In the genomic region with DNA sequence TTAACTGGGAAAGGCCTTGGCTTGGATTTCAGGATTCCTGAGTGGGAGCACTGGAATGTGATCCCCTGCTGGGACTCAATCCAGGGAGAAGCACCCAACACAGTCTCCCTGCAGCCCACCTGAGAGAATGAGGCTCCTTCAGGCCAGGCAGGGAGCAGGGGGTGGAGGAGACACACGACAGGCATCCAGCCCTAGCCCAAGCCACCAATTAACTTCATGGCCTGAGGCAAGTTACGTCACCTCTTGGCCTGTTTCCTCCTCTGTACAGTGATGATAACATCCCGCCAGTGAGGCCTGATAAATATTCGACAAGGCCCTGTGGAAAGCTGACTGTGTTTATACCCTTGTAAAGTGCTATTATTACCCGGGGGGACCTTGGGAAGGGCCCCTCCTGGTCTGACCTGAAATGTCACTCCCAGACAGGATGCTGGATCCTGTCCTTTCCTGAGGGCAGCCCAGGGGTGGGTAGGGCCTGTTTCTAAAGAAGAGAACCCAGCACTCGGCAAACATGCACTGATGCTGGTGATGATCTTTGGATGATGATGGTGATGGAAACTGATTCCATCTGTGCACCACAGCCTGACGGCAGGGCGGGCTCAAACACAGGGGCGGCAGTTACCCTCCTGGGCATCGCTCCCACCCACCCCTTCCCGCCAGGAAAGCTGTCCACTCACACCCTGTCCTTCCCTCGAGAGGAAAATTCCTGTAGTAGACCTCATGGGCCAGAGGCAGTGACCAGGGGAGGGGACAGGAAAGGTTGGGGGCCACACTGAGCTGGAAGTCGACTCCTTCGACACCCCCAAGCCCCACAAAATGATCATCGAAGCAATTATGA, we compare ENCODE assay signal across 7 cellular contexts. TPM values are rescaled to one million over a fixed set of nuclear protein-coding genes. Genes with fewer than 3 reads are reported as not detected.
A peak's percentile ranks its signal among the peaks of the same experiment; 100 is the strongest.
DNase-seq lines count a peak whose midpoint lies in the region; ATAC-seq and TF ChIP-seq lines count a peak whose summit lies in the region.

No MANE protein-coding gene starts in this region.

- peaks cover 0 to 16% (median 13%) of the 10 kb centered on the region in 3 donors for H3K4me1 ChIP-seq in gastroesophageal sphincter
- H3K4me1 ChIP-seq in thyroid gland, result peaks cover 0 to 12% of the 10 kb centered on the region in 2 donors

- no peak overlapping the region for H3K27ac Mint-ChIP-seq in activated CD4-positive, alpha-beta memory T cell treated with anti-CD3 and anti-CD28 coated beads for 36 hours

- CTCF ChIA-PET in HEK293T (lab: Yijun Ruan, JAX), result interaction anchor here (0.9 to 1.8 kb wide), 3 partner anchors 8 to 277 kb away, joined by 3 to 6 read pairs (median 6); no protein-coding TSS in a partner anchor
- CTCF ChIA-PET in activated CD4-positive, alpha-beta memory T cell treated with anti-CD3 and anti-CD28 coated beads for 36 hours (lab: Charles Lee), result no interaction called here

- no peak overlapping the region for H3K4me3 Mint-ChIP-seq in activated CD4-positive, alpha-beta memory T cell treated with anti-CD3 and anti-CD28 coated beads for 36 hours

- H3K36me3 ChIP-seq in gastroesophageal sphincter, result peaks cover 0 to 31% of the 10 kb centered on the region in 2 donors
- H3K36me3 ChIP-seq in thyroid gland, result peaks cover 19% of the 10 kb centered on the region in 2 donors

- peak; percentile 80 for DNase-seq in HEK293T (ENCODE audit: extremely low spot score)
- peak; percentile 40 for DNase-seq in stromal cell of bone marrow (ENCODE audit: low read depth)
- DNase-seq in activated CD4-positive, alpha-beta T cell treated with anti-CD3 and anti-CD28 coated beads for 1 hour, result no peak
- no peak for DNase-seq in activated CD4-positive, alpha-beta memory T cell treated with anti-CD3 and anti-CD28 coated beads for 36 hours
- no peak for DNase-seq in thyroid gland

- intact Hi-C loops in activated CD4-positive, alpha-beta memory T cell treated with anti-CD3 and anti-CD28 coated beads for 36 hours (cut with micrococcal nuclease), result no loop called here
- intact Hi-C loops in thyroid gland (cut with DNase I), result no loop called here

- TF ChIP-seq POLR2A in gastroesophageal sphincter (IDR thresholded peaks at IDR 0.05) (no peak), thyroid gland (IDR thresholded peaks at IDR 0.05) (no peak)

- no peaks in the 10 kb centered on the region for H3K27me3 Mint-ChIP-seq in activated CD4-positive, alpha-beta memory T cell treated with anti-CD3 and anti-CD28 coated beads for 36 hours

- peak; percentile 64 for ATAC-seq in SK-N-SH treated with all-trans-retinoic acid at 6 μM for 48 hours
- ATAC-seq in gastroesophageal sphincter, result peak; percentile 70

- POLR2A ChIA-PET in HEK293T (lab: Yijun Ruan, JAX), result interaction anchor here (1.2 to 2.6 kb wide), 2 partner anchors 20 to 37 kb away, joined by 3 to 14 read pairs; a partner anchor contains a TSS
- POLR2A ChIA-PET in activated CD4-positive, alpha-beta memory T cell treated with anti-CD3 and anti-CD28 coated beads for 36 hours (lab: Charles Lee), result no interaction called here

- no peak for TF ChIP-seq CTCF in gastroesophageal sphincter (IDR thresholded peaks at IDR 0.05)
- TF ChIP-seq CTCF in thyroid gland (IDR thresholded peaks at IDR 0.05), result no peak

- no peaks in the 10 kb centered on the region for H3K4me1 Mint-ChIP-seq in activated CD4-positive, alpha-beta memory T cell treated with anti-CD3 and anti-CD28 coated beads for 36 hours (ENCODE audit: low read depth)

- H3K9me3 ChIP-seq in gastroesophageal sphincter, result no peaks in the 10 kb centered on the region
- H3K9me3 ChIP-seq in thyroid gland, result no peaks in the 10 kb centered on the region

- H3K27ac ChIP-seq in gastroesophageal sphincter (peak overlapping the region in 3 of 4 donors; percentile 35 to 61 (median 46)), thyroid gland (peak overlapping the region in 1 of 3 donors; percentile 7)

- no peaks in the 10 kb centered on the region for H3K27me3 ChIP-seq in gastroesophageal sphincter
- no peaks in the 10 kb centered on the region for H3K27me3 ChIP-seq in thyroid gland

- no peaks in the 10 kb centered on the region for H3K9me3 Mint-ChIP-seq in activated CD4-positive, alpha-beta memory T cell treated with anti-CD3 and anti-CD28 coated beads for 36 hours

- H3K36me3 Mint-ChIP-seq in activated CD4-positive, alpha-beta memory T cell treated with anti-CD3 and anti-CD28 coated beads for 36 hours, result peaks cover 5% of the 10 kb centered on the region

- no peak for TF ChIP-seq EP300 in gastroesophageal sphincter (IDR thresholded peaks at IDR 0.05)

- H3K4me3 ChIP-seq in gastroesophageal sphincter (no peak overlapping the region), thyroid gland (replicated peaks in 1 of 3) (no peak overlapping the region)

- WGBS in gastroesophageal sphincter (ENCODE audit: low coverage in 1 of 2), 2 donors, result 44% methylated on average over 3 of the region's 15 CpGs; no CpG with 5 or more reads in 1 of the 2 donors
- 58 to 65% methylated on average over 11 to 15 of the region's 15 CpGs for WGBS in thyroid gland, 2 donors

TF ChIP-seq in HEK293T, 16 proteins besides CTCF, POLR2A, EP300 and RAD21:
- peak; percentile 27; the same call in 1 of the 2 replicates for TF ChIP-seq FOXM1 (IDR thresholded peaks at IDR 0.05; ENCODE audit: borderline replicate concordance)
- TF ChIP-seq ZNF384 (IDR thresholded peaks at IDR 0.05), result no peak

TF ChIP-seq in SK-N-SH treated with all-trans-retinoic acid at 6 μM for 48 hours, 23 proteins besides CTCF, POLR2A, EP300 and RAD21 (continues in another document):
- TF ChIP-seq ESRRG (CRISPR knock-in tag; IDR thresholded peaks at IDR 0.05) (0 out of 2 replicates have a peak, but pooled peaks have one; percentile 9), ARNTL (CRISPR knock-in tag; IDR thresholded peaks at IDR 0.05; ENCODE audit: borderline replicate concordance, low read depth) (no peak), OSR1 (CRISPR knock-in tag; IDR thresholded peaks at IDR 0.05) (no peak), ZNF70 (CRISPR knock-in tag; IDR thresholded peaks at IDR 0.05) (no peak), CSDC2 (CRISPR knock-in tag; IDR thresholded peaks at IDR 0.05) (no peak), ZFP30 (CRISPR knock-in tag; IDR thresholded peaks at IDR 0.05) (no peak)
- TF ChIP-seq, protein P1, sequence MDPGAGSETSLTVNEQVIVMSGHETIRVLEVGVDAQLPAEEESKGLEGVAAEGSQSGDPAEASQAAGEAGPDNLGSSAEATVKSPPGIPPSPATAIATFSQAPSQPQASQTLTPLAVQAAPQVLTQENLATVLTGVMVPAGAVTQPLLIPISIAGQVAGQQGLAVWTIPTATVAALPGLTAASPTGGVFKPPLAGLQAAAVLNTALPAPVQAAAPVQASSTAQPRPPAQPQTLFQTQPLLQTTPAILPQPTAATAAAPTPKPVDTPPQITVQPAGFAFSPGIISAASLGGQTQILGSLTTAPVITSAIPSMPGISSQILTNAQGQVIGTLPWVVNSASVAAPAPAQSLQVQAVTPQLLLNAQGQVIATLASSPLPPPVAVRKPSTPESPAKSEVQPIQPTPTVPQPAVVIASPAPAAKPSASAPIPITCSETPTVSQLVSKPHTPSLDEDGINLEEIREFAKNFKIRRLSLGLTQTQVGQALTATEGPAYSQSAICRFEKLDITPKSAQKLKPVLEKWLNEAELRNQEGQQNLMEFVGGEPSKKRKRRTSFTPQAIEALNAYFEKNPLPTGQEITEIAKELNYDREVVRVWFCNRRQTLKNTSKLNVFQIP (CRISPR knock-in tag; IDR thresholded peaks at IDR 0.05; ENCODE audit: borderline replicate concordance, low read depth), result no peak
- TF ChIP-seq, protein P2, sequence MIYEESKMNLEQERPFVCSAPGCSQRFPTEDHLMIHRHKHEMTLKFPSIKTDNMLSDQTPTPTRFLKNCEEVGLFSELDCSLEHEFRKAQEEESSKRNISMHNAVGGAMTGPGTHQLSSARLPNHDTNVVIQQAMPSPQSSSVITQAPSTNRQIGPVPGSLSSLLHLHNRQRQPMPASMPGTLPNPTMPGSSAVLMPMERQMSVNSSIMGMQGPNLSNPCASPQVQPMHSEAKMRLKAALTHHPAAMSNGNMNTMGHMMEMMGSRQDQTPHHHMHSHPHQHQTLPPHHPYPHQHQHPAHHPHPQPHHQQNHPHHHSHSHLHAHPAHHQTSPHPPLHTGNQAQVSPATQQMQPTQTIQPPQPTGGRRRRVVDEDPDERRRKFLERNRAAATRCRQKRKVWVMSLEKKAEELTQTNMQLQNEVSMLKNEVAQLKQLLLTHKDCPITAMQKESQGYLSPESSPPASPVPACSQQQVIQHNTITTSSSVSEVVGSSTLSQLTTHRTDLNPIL (CRISPR knock-in tag; IDR thresholded peaks at IDR 0.05; ENCODE audit: low read depth), result 0 out of 2 replicates have a peak, but pooled peaks have one; percentile 17

RNA-seq across cellular contexts. Expression of a gene that starts 12.4 kb away (rescaled TPM):
- 1 to 10 TPM; 1.3 to 6.5 (median 4.0) TPM for total RNA-seq in gastroesophageal sphincter
- 1 to 10 TPM; 4.8 to 5.5 TPM for total RNA-seq in activated CD4-positive, alpha-beta memory T cell treated with anti-CD3 and anti-CD28 coated beads for 36 hours
- 1 to 10 TPM; 4.0 to 6.7 (median 5.8) TPM for total RNA-seq in thyroid gland

RNA-seq across cellular contexts. Expression of a gene that starts 13.3 kb away (rescaled TPM):
- total RNA-seq in gastroesophageal sphincter (1 to 10 TPM in 3 of 4 donors, under 1 TPM in 1; 0.94 to 5.0 (median 2.3) TPM), thyroid gland (10 to 100 TPM in 3 of 4 donors, 1 to 10 TPM in 1; 4.0 to 15.6 (median 12.7) TPM)
- total RNA-seq in activated CD4-positive, alpha-beta memory T cell treated with anti-CD3 and anti-CD28 coated beads for 36 hours, result under 1 TPM in 1 of 2 experiments, not detected in 1; 0.71 TPM

RNA-seq across cellular contexts. Expression of a gene that starts 20.1 kb away (rescaled TPM):
- total RNA-seq in gastroesophageal sphincter (under 1 TPM in 1 of 4 donors, not detected in 3; 0.62 TPM), thyroid gland (not detected)
- total RNA-seq in activated CD4-positive, alpha-beta memory T cell treated with anti-CD3 and anti-CD28 coated beads for 36 hours, result not detected

RNA-seq across cellular contexts. Expression of a gene that starts 20.2 kb away (rescaled TPM):
- total RNA-seq in gastroesophageal sphincter, result 100 to 1,000 TPM in 1 of 4 donors, 10 to 100 TPM in 3; 74.2 to 120 (median 91.3) TPM
- total RNA-seq in activated CD4-positive, alpha-beta memory T cell treated with anti-CD3 and anti-CD28 coated beads for 36 hours, result 100 to 1,000 TPM; 264 to 280 TPM
- 100 to 1,000 TPM in 3 of 4 donors, 10 to 100 TPM in 1; 96.3 to 134 (median 124) TPM for total RNA-seq in thyroid gland

RNA-seq across cellular contexts. Expression of a gene that starts 31.9 kb away (rescaled TPM):
- 10 to 100 TPM; 16.6 to 42.8 (median 26.1) TPM for total RNA-seq in gastroesophageal sphincter
- total RNA-seq in activated CD4-positive, alpha-beta memory T cell treated with anti-CD3 and anti-CD28 coated beads for 36 hours, result 10 to 100 TPM; 11.7 to 13.4 TPM
- total RNA-seq in thyroid gland, result 10 to 100 TPM; 23.0 to 39.0 (median 34.9) TPM

Comparison
In these comparisons a context has a peak if more than half of its experiments do, and no peak if none do; other contexts are left out.
1. DNase-seq: peak in HEK293T (single experiment) and stromal cell of bone marrow (single experiment); none in activated CD4-positive, alpha-beta T cell treated with anti-CD3 and anti-CD28 coated beads for 1 hour (single experiment), activated CD4-positive, alpha-beta memory T cell treated with anti-CD3 and anti-CD28 coated beads for 36 hours (single experiment) and thyroid gland (0 of 2).